Comparison of ENCODE assay signal across 19 cellular contexts in the genomic region with DNA sequence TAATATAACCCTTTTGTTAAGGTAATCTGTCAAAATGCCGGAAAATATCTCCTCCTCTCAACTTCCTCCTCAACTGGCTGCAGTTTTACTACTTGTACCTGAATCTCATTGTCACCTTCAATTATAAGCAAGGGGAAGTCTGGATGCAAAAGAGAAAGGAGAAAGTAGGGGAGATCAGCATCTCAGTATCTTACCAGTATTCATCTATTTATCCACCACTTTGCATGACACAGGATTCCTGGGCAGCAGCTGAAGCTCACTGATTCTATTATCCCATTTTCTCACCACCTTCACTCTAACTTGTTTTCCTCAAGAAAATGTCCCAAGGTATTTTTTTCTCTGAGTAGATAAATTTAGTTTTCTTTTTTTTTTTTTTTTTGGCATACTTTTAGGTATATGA.
"Had no signal": no experiment of that assay in that cellular context is flagged by ENCODE, and none has a peak within 500 bp of the region (broad histone marks: within the 10 kb centered on the region; RNA-seq: fewer than 3 reads in every experiment).

No MANE protein-coding gene starts in this region.

- H3K9me3 Mint-ChIP-seq: naive thymus-derived CD8-positive, alpha-beta T cell had no signal

- H3K27me3 Mint-ChIP-seq: naive thymus-derived CD8-positive, alpha-beta T cell; stimulated activated naive B cell treated with anti-CD40 and anti-IgM and Interleukin-4, amounts not matched to agents 10 μg/mL and 1 μg/mL and 100 μg/mL, for 72 hours; stimulated activated naive CD8-positive, alpha-beta T cell treated with anti-CD3 and anti-CD28 coated beads, Interleukin-15, amount 100 ng/mL, for 72 hours had no signal

- H3K36me3 Mint-ChIP-seq: stimulated activated naive B cell treated with anti-CD40 and anti-IgM and Interleukin-4, amounts not matched to agents 10 μg/mL and 1 μg/mL and 100 μg/mL, for 72 hours had no signal

- H3K4me1 Mint-ChIP-seq: naive thymus-derived CD8-positive, alpha-beta T cell; stimulated activated naive B cell treated with anti-CD40 and anti-IgM and Interleukin-4, amounts not matched to agents 10 μg/mL and 1 μg/mL and 100 μg/mL, for 72 hours had no signal

- H3K27ac ChIP-seq: dorsolateral prefrontal cortex, heart left ventricle, testis, tibial nerve, upper lobe of right lung, vagina had no signal

- H3K36me3 ChIP-seq: heart left ventricle, tibial nerve, upper lobe of right lung, vagina had no signal

- DNase-seq: cortex of kidney; dorsolateral prefrontal cortex; effector CD8-positive, alpha-beta T cell; heart left ventricle; hippocampal formation; islet precursor cell; mucosa of descending colon; naive thymus-derived CD8-positive, alpha-beta T cell; posterior cingulate gyrus; stimulated activated CD4-positive, alpha-beta T cell treated with anti-CD3 and anti-CD28 coated beads, Interleukin-2, amount 100 ng/mL, for 24 hours; stimulated activated CD4-positive, alpha-beta T cell treated with anti-CD3 and anti-CD28 coated beads, Interleukin-4, amount 100 ng/mL, for 4 hours; stimulated activated naive B cell treated with anti-CD40 and anti-IgM and Interleukin-4, amounts not matched to agents 10 μg/mL and 1 μg/mL and 100 μg/mL, for 72 hours; stimulated activated naive CD8-positive, alpha-beta T cell treated with anti-CD3 and anti-CD28 coated beads, Interleukin-15, amount 100 ng/mL, for 72 hours; testis; upper lobe of right lung had no signal

- H3K4me1 ChIP-seq: heart left ventricle, testis, tibial nerve, upper lobe of right lung, vagina had no signal

- H3K27me3 ChIP-seq: dorsolateral prefrontal cortex, heart left ventricle, testis, tibial nerve, upper lobe of right lung, vagina had no signal

- ATAC-seq: heart left ventricle; left lobe of liver; mucosa of descending colon; naive thymus-derived CD8-positive, alpha-beta T cell; sciatic nerve; stimulated activated naive B cell treated with anti-CD40 and anti-IgM and Interleukin-4, amounts not matched to agents 10 μg/mL and 1 μg/mL and 100 μg/mL, for 72 hours; stimulated activated naive CD8-positive, alpha-beta T cell treated with anti-CD3 and anti-CD28 coated beads, Interleukin-15, amount 100 ng/mL, for 72 hours; upper lobe of right lung had no signal

- H3K4me3 Mint-ChIP-seq: naive thymus-derived CD8-positive, alpha-beta T cell; stimulated activated naive B cell treated with anti-CD40 and anti-IgM and Interleukin-4, amounts not matched to agents 10 μg/mL and 1 μg/mL and 100 μg/mL, for 72 hours; stimulated activated naive CD8-positive, alpha-beta T cell treated with anti-CD3 and anti-CD28 coated beads, Interleukin-15, amount 100 ng/mL, for 72 hours had no signal

- H3K27ac Mint-ChIP-seq: naive thymus-derived CD8-positive, alpha-beta T cell; stimulated activated naive CD8-positive, alpha-beta T cell treated with anti-CD3 and anti-CD28 coated beads, Interleukin-15, amount 100 ng/mL, for 72 hours had no signal

- H3K9me3 ChIP-seq: heart left ventricle, mucosa of descending colon, testis, tibial nerve, upper lobe of right lung, vagina had no signal

- H3K4me3 ChIP-seq: dorsolateral prefrontal cortex, heart left ventricle, mucosa of descending colon, testis, tibial nerve, upper lobe of right lung, vagina had no signal
